ENCODE assay signal across 10 cellular contexts in the genomic region with DNA sequence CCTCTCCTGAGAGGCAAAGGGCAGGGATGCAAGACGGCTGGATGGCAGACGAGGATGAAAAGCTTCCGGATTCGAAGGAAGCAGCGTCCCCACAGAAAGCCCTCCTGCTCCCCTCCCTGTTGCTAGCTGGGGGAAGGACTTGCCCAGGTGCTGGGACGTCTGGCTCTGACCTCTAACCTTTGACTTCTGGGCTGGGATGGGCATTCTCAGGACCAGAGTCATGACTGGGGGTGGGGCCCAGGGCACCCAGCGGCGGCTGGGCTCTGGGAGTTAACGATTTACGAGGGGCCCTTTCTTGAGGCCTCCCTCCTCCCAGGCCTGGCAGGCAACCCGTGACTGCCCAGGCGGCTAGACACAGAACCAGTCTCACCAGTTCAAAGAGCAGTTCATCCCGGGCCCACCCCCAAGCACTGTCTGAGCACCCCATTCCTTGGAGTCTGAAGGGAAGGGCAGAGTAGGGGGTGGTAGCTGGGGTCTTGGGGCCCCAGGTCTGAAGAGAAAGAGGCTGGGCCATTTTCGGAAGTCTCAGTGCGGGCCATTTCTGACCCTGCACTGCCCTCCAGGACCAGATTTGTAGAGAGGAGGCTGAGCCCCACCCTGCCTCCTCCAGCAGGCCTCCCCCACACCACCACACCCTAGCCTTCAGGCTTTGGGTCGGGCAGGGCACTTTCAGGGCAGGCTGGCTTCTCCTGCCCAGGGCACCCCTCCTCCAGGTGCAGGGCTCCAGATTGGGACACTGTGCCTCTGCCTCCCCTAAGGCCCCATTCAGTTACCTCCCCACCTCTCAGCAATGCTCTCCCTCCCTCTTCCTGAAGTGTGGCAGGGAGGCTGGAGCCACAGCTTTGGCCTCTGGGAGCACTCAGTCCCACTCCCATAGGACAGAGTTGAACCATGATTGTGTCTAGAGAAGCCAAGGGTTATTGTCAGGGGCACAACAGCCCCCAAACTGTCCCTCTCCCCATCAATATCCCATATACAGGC. TPM values are rescaled to one million over a fixed set of nuclear protein-coding genes. Genes with fewer than 3 reads are reported as not detected.
DNase-seq lines count a peak whose midpoint lies in the region; ATAC-seq and TF ChIP-seq lines count a peak whose summit lies in the region.
"Had no signal": no experiment of that assay in that cellular context is flagged by ENCODE, and none has a peak within 500 bp of the region (broad histone marks: within the 10 kb centered on the region; RNA-seq: fewer than 3 reads in every experiment).

No MANE protein-coding gene starts in this region.

- H3K36me3 ChIP-seq in CD8-positive, alpha-beta memory T cell (ENCODE audit: insufficient read depth, low read length): no peaks in the 10 kb centered on the region
- no peaks in the 10 kb centered on the region for H3K36me3 ChIP-seq in prostate gland
- H3K36me3 ChIP-seq in CD8-positive, alpha-beta T cell (ENCODE audit: insufficient read depth, low read length): no peaks in the 10 kb centered on the region

- H3K27me3 ChIP-seq in CD8-positive, alpha-beta memory T cell (ENCODE audit: insufficient read depth, low read length, poor library complexity, severe bottlenecking): peaks cover 8% of the 10 kb centered on the region
- H3K27me3 ChIP-seq in prostate gland (replicated peaks; ENCODE audit: insufficient read depth): no peaks in the 10 kb centered on the region
- no peaks in the 10 kb centered on the region for H3K27me3 ChIP-seq in CD8-positive, alpha-beta T cell (ENCODE audit: insufficient read depth, low read length)

- H3K4me3 ChIP-seq in CD8-positive, alpha-beta memory T cell (ENCODE audit: low read length): no peak overlapping the region
- H3K4me3 ChIP-seq in prostate gland: no peak overlapping the region
- H3K4me3 ChIP-seq in CD8-positive, alpha-beta T cell (ENCODE audit: low read depth, low read length): no peak overlapping the region

- 35% methylated on average over 16 of the region's 16 CpGs for WGBS in prostate gland

- H3K4me1 ChIP-seq in CD8-positive, alpha-beta memory T cell (ENCODE audit: insufficient read depth, low read length): peaks cover 22% of the 10 kb centered on the region
- peaks cover 28% of the 10 kb centered on the region for H3K4me1 ChIP-seq in prostate gland (replicated peaks)
- H3K4me1 ChIP-seq in CD8-positive, alpha-beta T cell (ENCODE audit: insufficient read depth, low read length): peaks cover 25% of the 10 kb centered on the region

- POLR2A ChIA-PET in CD8-positive, alpha-beta memory T cell (lab: Charles Lee): no interaction called here
- POLR2A ChIA-PET in CD8-positive, alpha-beta T cell (lab: Charles Lee): no interaction called here

- H3K27me3 Mint-ChIP-seq in CD8-positive, alpha-beta memory T cell: peaks cover 0 to 1% of the 10 kb centered on the region in 2 donors
- H3K27me3 Mint-ChIP-seq in CD8-positive, alpha-beta T cell (ENCODE audit: low read depth): peaks cover 5% of the 10 kb centered on the region

- H3K9me3 ChIP-seq in CD8-positive, alpha-beta memory T cell (ENCODE audit: low read length): no peaks in the 10 kb centered on the region
- no peaks in the 10 kb centered on the region for H3K9me3 ChIP-seq in prostate gland
- H3K9me3 ChIP-seq in CD8-positive, alpha-beta T cell (ENCODE audit: low read length): no peaks in the 10 kb centered on the region

- H3K27ac ChIP-seq in CD8-positive, alpha-beta memory T cell (ENCODE audit: low read depth, low read length): no peak overlapping the region
- peak overlapping the region; percentile 80 to 86 for H3K27ac ChIP-seq in prostate gland
- H3K27ac ChIP-seq in CD8-positive, alpha-beta T cell (ENCODE audit: low read depth, low read length): no peak overlapping the region
- no peak overlapping the region for H3K27ac ChIP-seq in caudate nucleus (ENCODE audit: low read depth, low read length)
- H3K27ac ChIP-seq: epithelial cell of prostate had no signal

- no peak for ATAC-seq in CD8-positive, alpha-beta T cell
- ATAC-seq in HG02852 (IDR thresholded peaks at IDR 0.05; ENCODE audit: unreplicated experiment): no peak

- H3K36me3 Mint-ChIP-seq in CD8-positive, alpha-beta memory T cell: no peaks in the 10 kb centered on the region
- H3K36me3 Mint-ChIP-seq in CD8-positive, alpha-beta T cell: no peaks in the 10 kb centered on the region

- no peak overlapping the region for H3K4me3 Mint-ChIP-seq in CD8-positive, alpha-beta memory T cell
- no peak overlapping the region for H3K4me3 Mint-ChIP-seq in CD8-positive, alpha-beta T cell

- CTCF ChIA-PET in CD8-positive, alpha-beta memory T cell (lab: Charles Lee): interaction anchor here (2.2 to 3.1 kb wide), 2 partner anchors 9 to 123 kb away, joined by 9 to 28 read pairs; no protein-coding TSS in a partner anchor
- CTCF ChIA-PET in CD8-positive, alpha-beta T cell (lab: Charles Lee): interaction anchor here (1.6 to 8.3 kb wide), 2 partner anchors 8 to 9 kb away, joined by 5 to 104 read pairs; no protein-coding TSS in a partner anchor

- peak in 1 of 5 donors; percentile 39 for DNase-seq in CD8-positive, alpha-beta memory T cell
- DNase-seq in LoVo (ENCODE audit: low spot score): peak; percentile 71
- peak; percentile 74 for DNase-seq in glomerular visceral epithelial cell (ENCODE audit: extremely low spot score)
- peak; percentile 84 for DNase-seq in prostate gland (ENCODE audit: low spot score)
- no peak for DNase-seq in CD8-positive, alpha-beta T cell
- no peak for DNase-seq in caudate nucleus (lab: John Stamatoyannopoulos, UW)
- DNase-seq in amygdala (lab: John Stamatoyannopoulos, UW): no peak
- DNase-seq: stimulated activated CD4-positive, alpha-beta T cell treated with anti-CD3 and anti-CD28 coated beads, Interleukin-15, amount 100 ng/mL, for 24 hours had no signal

- TF ChIP-seq CTCF in prostate gland (IDR thresholded peaks at IDR 0.05): no peak
- TF ChIP-seq CTCF in CD8-positive, alpha-beta T cell (IDR thresholded peaks at IDR 0.05): no peak

- TF ChIP-seq POLR2A in prostate gland (IDR thresholded peaks at IDR 0.05): no peak

- no peaks in the 10 kb centered on the region for H3K9me3 Mint-ChIP-seq in CD8-positive, alpha-beta memory T cell
- no peaks in the 10 kb centered on the region for H3K9me3 Mint-ChIP-seq in CD8-positive, alpha-beta T cell

- H3K4me1 Mint-ChIP-seq in CD8-positive, alpha-beta memory T cell: peaks cover 31 to 46% (median 33%) of the 10 kb centered on the region in 3 donors
- H3K4me1 Mint-ChIP-seq in CD8-positive, alpha-beta T cell (ENCODE audit: low read depth): peaks cover 41% of the 10 kb centered on the region

- intact Hi-C loops in prostate gland (cut with DNase I): no loop called here
- intact Hi-C loops in CD8-positive, alpha-beta T cell (cut with DNase I, micrococcal nuclease): no loop called here

- H3K27ac Mint-ChIP-seq in CD8-positive, alpha-beta memory T cell: peak overlapping the region in 6 of 8 donors; percentile 52 to 94 (median 78)
- no peak overlapping the region for H3K27ac Mint-ChIP-seq in CD8-positive, alpha-beta T cell

RNA-seq across cellular contexts. Expression of a gene that starts 5.0 kb away (rescaled TPM):
- 1 to 10 TPM; 2.1 to 3.1 TPM for total RNA-seq in CD8-positive, alpha-beta memory T cell
- 67.0 TPM for polyA plus RNA-seq in CD8-positive, alpha-beta memory T cell
- total RNA-seq in prostate gland: 10 to 100 TPM; 47.4 to 47.7 TPM
- total RNA-seq in CD8-positive, alpha-beta T cell: 1 to 10 TPM; 4.1 to 4.7 TPM

Comparison
In these comparisons a context has a peak if more than half of its experiments do, and no peak if none do; other contexts are left out.
1. DNase-seq: peak in LoVo (single experiment), glomerular visceral epithelial cell (single experiment) and prostate gland (single experiment); none in CD8-positive, alpha-beta T cell (0 of 7), caudate nucleus (0 of 61) and amygdala (0 of 56).
2. H3K27ac ChIP-seq: peak in prostate gland (2 of 2); none in CD8-positive, alpha-beta memory T cell (single experiment), CD8-positive, alpha-beta T cell (single experiment) and caudate nucleus (single experiment).
3. RNA of a gene that starts 5.0 kb away (total RNA-seq): 47.4 to 47.7 TPM in prostate gland; 4.1 to 4.7 TPM in CD8-positive, alpha-beta T cell and 2.1 to 3.1 TPM in CD8-positive, alpha-beta memory T cell; every median in the first group is over 4 times any median in the second.